In genomic region chr17:40557531-40558299, GRCh38 we compare ENCODE assay signal across 10 cellular contexts. TPM values are rescaled to one million over a fixed set of nuclear protein-coding genes. Genes with fewer than 3 reads are reported as not detected.
DNase-seq lines count a peak whose midpoint lies in the region; ATAC-seq and TF ChIP-seq lines count a peak whose summit lies in the region.
"Had no signal": no experiment of that assay in that cellular context is flagged by ENCODE, and none has a peak within 500 bp of the region (broad histone marks: within the 10 kb centered on the region; RNA-seq: fewer than 3 reads in every experiment).

No MANE protein-coding gene starts in this region.

- no peak overlapping the region for H3K4me3 ChIP-seq in tibial artery
- H3K4me3 ChIP-seq: ascending aorta had no signal

- peak; percentile 59 for DNase-seq in activated CD4-positive, alpha-beta T cell treated with anti-CD3 and anti-CD28 coated beads, Interleukin-2, amount 10 ng/mL, durations not matched to agents 24 days and 14 days
- no peak for DNase-seq in activated CD4-positive, alpha-beta T cell treated with anti-CD3 and anti-CD28 coated beads for 48 hours
- DNase-seq in activated naive CD8-positive, alpha-beta T cell treated with anti-CD3 and anti-CD28 coated beads, Interleukin-2, amount 50 U/mL, for 24 hours = no peak
- DNase-seq in medulla oblongata (ENCODE audit: extremely low spot score) (peak; percentile 24), tibial artery (peak in 1 of 2 donors; percentile 56), NCI-H1105 treated with DMSO at 0.1 percent for 48 hours (lab: John Stamatoyannopoulos, UW) (no peak), COR-L47 (lab: John Stamatoyannopoulos, UW) (no peak)
- DNase-seq: NCI-H1092 had no signal

- H3K4me1 ChIP-seq in tibial artery = peaks cover 0 to 44% (median 16%) of the 10 kb centered on the region in 4 donors

- H3K4me1 Mint-ChIP-seq in activated CD4-positive, alpha-beta T cell treated with anti-CD3 and anti-CD28 coated beads, Interleukin-2, amount 10 ng/mL, durations not matched to agents 24 days and 14 days = peaks cover 83% of the 10 kb centered on the region
- peaks cover 97% of the 10 kb centered on the region for H3K4me1 Mint-ChIP-seq in activated naive CD8-positive, alpha-beta T cell treated with anti-CD3 and anti-CD28 coated beads, Interleukin-2, amount 50 U/mL, for 24 hours

- peaks cover 96% of the 10 kb centered on the region for H3K36me3 Mint-ChIP-seq in activated CD4-positive, alpha-beta T cell treated with anti-CD3 and anti-CD28 coated beads, Interleukin-2, amount 10 ng/mL, durations not matched to agents 24 days and 14 days (ENCODE audit: low read depth)
- peaks cover 97% of the 10 kb centered on the region for H3K36me3 Mint-ChIP-seq in activated naive CD8-positive, alpha-beta T cell treated with anti-CD3 and anti-CD28 coated beads, Interleukin-2, amount 50 U/mL, for 24 hours (ENCODE audit: low read depth)

- no peaks in the 10 kb centered on the region for H3K27me3 ChIP-seq in tibial artery
- H3K27me3 ChIP-seq: ascending aorta had no signal

- TF ChIP-seq CTCF in tibial artery (IDR thresholded peaks at IDR 0.05) = no peak

- peak overlapping the region; percentile 35 to 44 for H3K27ac ChIP-seq in tibial artery

- no peaks in the 10 kb centered on the region for H3K9me3 Mint-ChIP-seq in activated CD4-positive, alpha-beta T cell treated with anti-CD3 and anti-CD28 coated beads, Interleukin-2, amount 10 ng/mL, durations not matched to agents 24 days and 14 days
- H3K9me3 Mint-ChIP-seq in activated naive CD8-positive, alpha-beta T cell treated with anti-CD3 and anti-CD28 coated beads, Interleukin-2, amount 50 U/mL, for 24 hours = no peaks in the 10 kb centered on the region

- H3K27ac Mint-ChIP-seq in activated CD4-positive, alpha-beta T cell treated with anti-CD3 and anti-CD28 coated beads, Interleukin-2, amount 10 ng/mL, durations not matched to agents 24 days and 14 days = peak overlapping the region; percentile 100
- H3K27ac Mint-ChIP-seq in activated naive CD8-positive, alpha-beta T cell treated with anti-CD3 and anti-CD28 coated beads, Interleukin-2, amount 50 U/mL, for 24 hours = peak overlapping the region; percentile 81

- peak overlapping the region; percentile 95 for H3K4me3 Mint-ChIP-seq in activated CD4-positive, alpha-beta T cell treated with anti-CD3 and anti-CD28 coated beads, Interleukin-2, amount 10 ng/mL, durations not matched to agents 24 days and 14 days
- H3K4me3 Mint-ChIP-seq in activated naive CD8-positive, alpha-beta T cell treated with anti-CD3 and anti-CD28 coated beads, Interleukin-2, amount 50 U/mL, for 24 hours = peak overlapping the region; percentile 17

- no peaks in the 10 kb centered on the region for H3K27me3 Mint-ChIP-seq in activated CD4-positive, alpha-beta T cell treated with anti-CD3 and anti-CD28 coated beads, Interleukin-2, amount 10 ng/mL, durations not matched to agents 24 days and 14 days
- H3K27me3 Mint-ChIP-seq in activated naive CD8-positive, alpha-beta T cell treated with anti-CD3 and anti-CD28 coated beads, Interleukin-2, amount 50 U/mL, for 24 hours = no peaks in the 10 kb centered on the region

- intact Hi-C loops in activated CD4-positive, alpha-beta T cell treated with anti-CD3 and anti-CD28 coated beads, Interleukin-2, amount 10 ng/mL, durations not matched to agents 24 days and 14 days (cut with micrococcal nuclease) = no loop called here
- intact Hi-C loops in tibial artery (cut with DNase I; ENCODE audit: low total_unique reads) = loop anchor here (2.0 to 5.0 kb wide), 2 partner anchors 115 to 159 kb away; partner anchors contain the start of gene IGFBP4

- no peaks in the 10 kb centered on the region for H3K36me3 ChIP-seq in tibial artery
- H3K36me3 ChIP-seq: ascending aorta had no signal

- H3K9me3 ChIP-seq in tibial artery = no peaks in the 10 kb centered on the region
- H3K9me3 ChIP-seq: ascending aorta had no signal

- ATAC-seq in activated naive CD8-positive, alpha-beta T cell treated with anti-CD3 and anti-CD28 coated beads, Interleukin-2, amount 50 U/mL, for 24 hours = no peak
- no peak for ATAC-seq in GM21825 (IDR thresholded peaks at IDR 0.05; ENCODE audit: unreplicated experiment)

RNA-seq across cellular contexts. Expression of gene CCR7, which starts 7.6 kb away (rescaled TPM):
- 217 and 220 TPM in 2 replicates for total RNA-seq in activated CD4-positive, alpha-beta T cell treated with anti-CD3 and anti-CD28 coated beads, Interleukin-2, amount 10 ng/mL, durations not matched to agents 24 days and 14 days
- total RNA-seq: ascending aorta had no signal

RNA-seq across cellular contexts. Expression of gene TNS4, which starts 56.3 kb away (rescaled TPM):
- 13.1 and 16.8 TPM in 2 replicates for total RNA-seq in activated CD4-positive, alpha-beta T cell treated with anti-CD3 and anti-CD28 coated beads, Interleukin-2, amount 10 ng/mL, durations not matched to agents 24 days and 14 days
- total RNA-seq: ascending aorta had no signal

Comparison
In these comparisons a context has a peak if more than half of its experiments do, and no peak if none do; other contexts are left out.
1. DNase-seq: peak in activated CD4-positive, alpha-beta T cell treated with anti-CD3 and anti-CD28 coated beads, Interleukin-2, amount 10 ng/mL, durations not matched to agents 24 days and 14 days (single experiment) and medulla oblongata (single experiment); none in activated CD4-positive, alpha-beta T cell treated with anti-CD3 and anti-CD28 coated beads for 48 hours (single experiment), activated naive CD8-positive, alpha-beta T cell treated with anti-CD3 and anti-CD28 coated beads, Interleukin-2, amount 50 U/mL, for 24 hours (single experiment), NCI-H1105 treated with DMSO at 0.1 percent for 48 hours (single experiment) and COR-L47 (single experiment).